10 cellular contexts compared by ENCODE assay signal in genomic region chr18:5890261-5890605, GRCh38. TPM values are rescaled to one million over a fixed set of nuclear protein-coding genes. Genes with fewer than 3 reads are reported as not detected.
DNase-seq lines count a peak whose midpoint lies in the region; ATAC-seq and TF ChIP-seq lines count a peak whose summit lies in the region.
"Had no signal": no experiment of that assay in that cellular context is flagged by ENCODE, and none has a peak within 500 bp of the region (broad histone marks: within the 10 kb centered on the region; RNA-seq: fewer than 3 reads in every experiment).

No MANE protein-coding gene starts in this region.

- 46 to 51% methylated on average over 16 to 18 of the region's 26 CpGs for WGBS in mesodermal cell (ENCODE audit: insufficient coverage in 2 of 2), 2 experiments

- H3K27me3 ChIP-seq in Peyer's patch, result peaks cover 0 to 25% of the 10 kb centered on the region in 2 donors

- no peak for TF ChIP-seq POLR2A in Peyer's patch (IDR thresholded peaks at IDR 0.05)

- CTCF ChIA-PET in OCI-LY7 (lab: Charles Lee; ENCODE audit: unreplicated experiment), result no interaction called here

- H3K4me1 Mint-ChIP-seq in stimulated activated naive CD8-positive, alpha-beta T cell treated with anti-CD3 and anti-CD28 coated beads, Interleukin-15, amount 100 ng/mL, for 72 hours, result peaks cover 16% of the 10 kb centered on the region

- POLR2A ChIA-PET in OCI-LY7 (lab: Charles Lee), result no interaction called here

- H3K9me2 ChIP-seq in OCI-LY7 (ENCODE audit: insufficient read depth, low read length), result no peaks in the 10 kb centered on the region

- no peaks in the 10 kb centered on the region for H3K9me3 Mint-ChIP-seq in stimulated activated naive CD8-positive, alpha-beta T cell treated with anti-CD3 and anti-CD28 coated beads, Interleukin-15, amount 100 ng/mL, for 72 hours

- H3K9me3 ChIP-seq in Peyer's patch (no peaks in the 10 kb centered on the region), mesodermal cell (ENCODE audit: control insufficient read depth, low read length) (no peaks in the 10 kb centered on the region), OCI-LY7 (ENCODE audit: low read length) (no peaks in the 10 kb centered on the region)

- H2AFZ ChIP-seq in OCI-LY7 (ENCODE audit: low read length), result no peak overlapping the region

- no TSS peak for BruUV-seq in OCI-LY7 (replicated peaks; lab: Mats Ljungman, UMichigan)

- no peak overlapping the region for H3K4me2 ChIP-seq in OCI-LY7 (ENCODE audit: low read length)

- H3K79me2 ChIP-seq in OCI-LY7 (ENCODE audit: insufficient read depth, low read depth, low read length), result no peaks in the 10 kb centered on the region

- no peaks in the 10 kb centered on the region for H4K20me1 ChIP-seq in OCI-LY7 (ENCODE audit: insufficient read depth, low read length)

- peaks cover 0 to 20% (median 0%) of the 10 kb centered on the region in 4 donors for H3K4me1 ChIP-seq in Peyer's patch
- H3K4me1 ChIP-seq in mesodermal cell (ENCODE audit: control insufficient read depth, insufficient read depth, low read length, poor library complexity, severe bottlenecking), result no peaks in the 10 kb centered on the region
- no peaks in the 10 kb centered on the region for H3K4me1 ChIP-seq in OCI-LY7 (ENCODE audit: insufficient read depth, low read length, poor library complexity, severe bottlenecking)

- no peak overlapping the region for H3K27ac Mint-ChIP-seq in stimulated activated naive CD8-positive, alpha-beta T cell treated with anti-CD3 and anti-CD28 coated beads, Interleukin-15, amount 100 ng/mL, for 72 hours

- DNase-seq in ELF-1 (ENCODE audit: low read depth, low spot score) (peak; percentile 17), Peyer's patch (peak in 1 of 3 donors; percentile 45), NCI-H1694 (lab: John Stamatoyannopoulos, UW) (no peak), OCI-LY7 (ENCODE audit: low spot score) (no peak)
- no peak for DNase-seq in stimulated activated naive CD8-positive, alpha-beta T cell treated with anti-CD3 and anti-CD28 coated beads, Interleukin-15, amount 100 ng/mL, for 72 hours
- DNase-seq in effector CD8-positive, alpha-beta T cell (lab: John Stamatoyannopoulos, UW), result no peak

- H3K27ac ChIP-seq in Peyer's patch (no peak overlapping the region), mesodermal cell (ENCODE audit: low read depth, low read length, severe bottlenecking) (no peak overlapping the region), OCI-LY7 (ENCODE audit: low read depth, low read length, poor library complexity, severe bottlenecking) (no peak overlapping the region)
- H3K27ac ChIP-seq: C4-2B had no signal

- H3K4me3 ChIP-seq in Peyer's patch, result peak overlapping the region in 3 of 4 donors; percentile 36 to 56 (median 53)
- peak overlapping the region; percentile 30 for H3K4me3 ChIP-seq in mesodermal cell (ENCODE audit: extremely low read depth, insufficient read depth, low read length, poor library complexity, severe bottlenecking)
- no peak overlapping the region for H3K4me3 ChIP-seq in OCI-LY7 (ENCODE audit: low read depth, low read length, poor library complexity, severe bottlenecking)

- H3K4me3 Mint-ChIP-seq in stimulated activated naive CD8-positive, alpha-beta T cell treated with anti-CD3 and anti-CD28 coated beads, Interleukin-15, amount 100 ng/mL, for 72 hours, result peak overlapping the region in 1 of 2 donors; percentile 37

- intact Hi-C loops in OCI-LY7 (cut with micrococcal nuclease; ENCODE audit: unreplicated experiment), result no loop called here

- peaks cover 67% of the 10 kb centered on the region for H3K27me3 Mint-ChIP-seq in stimulated activated naive CD8-positive, alpha-beta T cell treated with anti-CD3 and anti-CD28 coated beads, Interleukin-15, amount 100 ng/mL, for 72 hours

- H3K36me3 ChIP-seq in Peyer's patch, result no peaks in the 10 kb centered on the region
- peaks cover 8% of the 10 kb centered on the region for H3K36me3 ChIP-seq in mesodermal cell (ENCODE audit: control insufficient read depth, insufficient read depth, low read length)
- H3K36me3 ChIP-seq in OCI-LY7 (ENCODE audit: insufficient read depth, low read length), result no peaks in the 10 kb centered on the region

- ATAC-seq in GM21825 (IDR thresholded peaks at IDR 0.05; ENCODE audit: unreplicated experiment), result peak; percentile 23
- no peak for ATAC-seq in stimulated activated naive CD8-positive, alpha-beta T cell treated with anti-CD3 and anti-CD28 coated beads, Interleukin-15, amount 100 ng/mL, for 72 hours

- no peak for TF ChIP-seq CTCF in Peyer's patch (IDR thresholded peaks at IDR 0.05)
- no peak for TF ChIP-seq CTCF in OCI-LY7 (conservative IDR thresholded peaks at IDR 0.05; ENCODE audit: low read length)

RNA-seq across cellular contexts. Expression of gene TMEM200C, which starts 5.1 kb away (rescaled TPM):
- total RNA-seq in Peyer's patch (under 1 TPM in 3 of 4 donors, not detected in 1; under 0.01 to 0.19 (median 0.13) TPM), OCI-LY7 (2022) (not detected in 2 replicates)
- polyA plus RNA-seq in mesodermal cell (2013, experiment 1 of 2), result 4.2 TPM
- 2.9 TPM for polyA plus RNA-seq in mesodermal cell (2013, experiment 2 of 2)
- not detected in 2 replicates for total RNA-seq in OCI-LY7 (2014; rRNA removed; shearing (Covaris generic))
- total RNA-seq: fibroblast of villous mesenchyme had no signal
